Comparison of ENCODE assay signal across 1 cellular context in genomic region chr19:38808741-38809140, GRCh38.
A peak's percentile ranks its signal among the peaks of the same experiment; 100 is the strongest.
TF ChIP-seq lines count a peak whose summit lies in the region.

No MANE protein-coding gene starts in this region.

TF ChIP-seq in K562, 482 proteins besides CTCF, POLR2A, EP300 and RAD21:
- no peak for TF ChIP-seq FOXJ3 (CRISPR knock-in tag; IDR thresholded peaks at IDR 0.05)
- peak; percentile 5 for TF ChIP-seq ZFP36 (IDR thresholded peaks at IDR 0.05; ENCODE audit: low read depth, low read length, partially characterized antibody)
